ENCODE assay signal across 21 cellular contexts in the genomic region with DNA sequence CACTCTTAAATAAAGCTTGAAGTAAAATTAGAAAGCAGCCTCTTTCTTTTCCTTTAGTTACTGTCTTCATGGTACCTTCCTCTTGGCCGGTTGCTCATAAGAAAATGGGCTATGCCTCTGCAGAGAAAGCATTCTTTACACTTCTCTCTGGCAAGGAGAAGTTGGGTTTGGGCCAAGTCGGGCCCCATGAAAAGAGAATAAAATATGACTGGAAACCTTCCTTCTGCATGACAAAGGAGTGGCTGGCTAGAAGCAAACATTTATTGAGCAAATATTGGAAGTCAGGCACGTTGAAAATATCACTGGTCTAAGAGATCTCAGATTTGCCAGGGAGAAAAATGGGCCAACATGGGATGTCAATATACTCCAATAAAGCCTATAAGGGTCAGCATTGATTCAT.
"Had no signal": no experiment of that assay in that cellular context is flagged by ENCODE, and none has a peak within 500 bp of the region (broad histone marks: within the 10 kb centered on the region; RNA-seq: fewer than 3 reads in every experiment).

No MANE protein-coding gene starts in this region.

- H3K4me2 ChIP-seq: hepatocyte had no signal

- H3K36me3 ChIP-seq: esophagus muscularis mucosa, gastroesophageal sphincter, heart left ventricle, left lung, lower lobe of right lung had no signal

- H3K4me1 ChIP-seq: heart left ventricle, left lung, lower lobe of right lung had no signal

- H2AFZ ChIP-seq: hepatocyte had no signal

- ATAC-seq: foreskin keratinocyte, gastroesophageal sphincter, heart left ventricle, left lung, left ventricle myocardium superior, lower lobe of right lung, mucosa of descending colon had no signal

- H3K27me3 ChIP-seq: dorsolateral prefrontal cortex, esophagus muscularis mucosa, foreskin keratinocyte, gastroesophageal sphincter, heart left ventricle, hepatocyte, left lung had no signal

- H3K79me2 ChIP-seq: hepatocyte had no signal

- H3K9me3 ChIP-seq: esophagus muscularis mucosa, gastroesophageal sphincter, heart left ventricle, left lung, lower lobe of right lung, mucosa of descending colon had no signal

- H3K27ac ChIP-seq: coronary artery, esophagus muscularis mucosa, foreskin keratinocyte, gastroesophageal sphincter, heart left ventricle, hepatocyte, left lung, lower lobe of right lung had no signal

- H3K4me3 ChIP-seq: coronary artery, dorsolateral prefrontal cortex, esophagus muscularis mucosa, gastroesophageal sphincter, heart left ventricle, hepatocyte, left lung, lower lobe of right lung, mucosa of descending colon had no signal

- DNase-seq: dermis blood vessel endothelial cell; dorsolateral prefrontal cortex; effector CD4-positive, alpha-beta T cell; effector memory CD4-positive, alpha-beta T cell; foreskin keratinocyte; heart left ventricle; hypothalamus; immature natural killer cell; islet precursor cell; kidney; kidney glomerular epithelial cell; left lung; left ventricle myocardium superior; lower lobe of right lung; mesenchymal stem cell; naive B cell had no signal
